1 cellular context compared by ENCODE assay signal in genomic region chr1:52603301-52603675, GRCh38.
TF ChIP-seq lines count a peak whose summit lies in the region.

No MANE protein-coding gene starts in this region.

TF ChIP-seq in WTC11, 78 proteins besides CTCF, POLR2A, EP300 and RAD21 (continued from another document):
- TF ChIP-seq FOXP4 (CRISPR knock-in tag; IDR thresholded peaks at IDR 0.05): no peak
- no peak for TF ChIP-seq ATF1 (CRISPR knock-in tag; IDR thresholded peaks at IDR 0.05)
- no peak for TF ChIP-seq ZNF232 (CRISPR knock-in tag; IDR thresholded peaks at IDR 0.05)
